Comparison of ENCODE assay signal across 16 cellular contexts in genomic region chr3:152290374-152290773, GRCh38. TPM values are rescaled to one million over a fixed set of nuclear protein-coding genes. Genes with fewer than 3 reads are reported as not detected.
DNase-seq lines count a peak whose midpoint lies in the region; ATAC-seq and TF ChIP-seq lines count a peak whose summit lies in the region.
"Had no signal": no experiment of that assay in that cellular context is flagged by ENCODE, and none has a peak within 500 bp of the region (broad histone marks: within the 10 kb centered on the region; RNA-seq: fewer than 3 reads in every experiment).

No MANE protein-coding gene starts in this region.

- H3K4me3 ChIP-seq in SJSA1 (no peak overlapping the region), brain microvascular endothelial cell (ENCODE audit: low read depth, low read length) (no peak overlapping the region), skeletal muscle tissue (ENCODE audit: low read length in 3 of 3) (no peak overlapping the region)
- H3K4me3 ChIP-seq: upper lobe of right lung had no signal

- H3K4me1 Mint-ChIP-seq in activated T-cell treated with anti-CD3 and anti-CD28 coated beads, Interleukin-2, amount 50 U/mL, for 72 hours (ENCODE audit: low read depth): peaks cover 84% of the 10 kb centered on the region

- no peaks in the 10 kb centered on the region for H3K27me3 ChIP-seq in SJSA1 (replicated peaks)
- no peaks in the 10 kb centered on the region for H3K27me3 ChIP-seq in brain microvascular endothelial cell (replicated peaks)
- no peaks in the 10 kb centered on the region for H3K27me3 ChIP-seq in skeletal muscle tissue (ENCODE audit: control insufficient read depth in 3 of 3, insufficient read depth in 3 of 3, low read length in 3 of 3)
- H3K27me3 ChIP-seq: upper lobe of right lung had no signal

- no peak for DNase-seq in activated T-cell treated with anti-CD3 and anti-CD28 coated beads, Interleukin-2, amount 50 U/mL, for 72 hours
- DNase-seq in activated T-cell treated with anti-CD3 and anti-CD28 coated beads, Interleukin-2, amount 50 U/mL, for 48 hours: no peak
- DNase-seq in SJSA1 (ENCODE audit: low read depth in 1 of 2, low spot score in 2 of 2): no peak
- DNase-seq in brain microvascular endothelial cell: no peak
- no peak for DNase-seq in GM19240 (ENCODE audit: insufficient read length, low spot score)
- no peak for DNase-seq in stimulated activated CD4-positive, alpha-beta T cell treated with anti-CD3 and anti-CD28 coated beads, Interleukin-2, amount 100 ng/mL, for 24 hours
- DNase-seq: activated CD4-positive, alpha-beta T cell treated with anti-CD3 and anti-CD28 coated beads for 48 hours; activated naive CD4-positive, alpha-beta T cell treated with anti-CD3 and anti-CD28 coated beads, Interleukin-2, amount 50 U/mL, for 16 hours; mesenchymal stem cell; NCI-H1930; NCI-H524; stimulated activated CD4-positive, alpha-beta T cell treated with anti-CD3 and anti-CD28 coated beads, Interleukin-4, amount 100 ng/mL, for 1 hour; upper lobe of right lung had no signal

- no peaks in the 10 kb centered on the region for H3K27me3 Mint-ChIP-seq in activated T-cell treated with anti-CD3 and anti-CD28 coated beads, Interleukin-2, amount 50 U/mL, for 72 hours (ENCODE audit: low read depth)

- in situ Hi-C loops in brain microvascular endothelial cell (cut with HindIII; ENCODE audit: low pct_ligation_motif_present, low sequenced_read_pairs): no loop called here

- H3K36me3 ChIP-seq in SJSA1: peaks cover 5% of the 10 kb centered on the region; the same call in 1 of the 2 replicates
- no peaks in the 10 kb centered on the region for H3K36me3 ChIP-seq in brain microvascular endothelial cell (replicated peaks)
- no peaks in the 10 kb centered on the region for H3K36me3 ChIP-seq in skeletal muscle tissue (ENCODE audit: control insufficient read depth in 3 of 3, insufficient read depth in 3 of 3, low read length in 3 of 3)
- H3K36me3 ChIP-seq: upper lobe of right lung had no signal

- peak overlapping the region; percentile 58 to 59 for H3K4me3 Mint-ChIP-seq in activated T-cell treated with anti-CD3 and anti-CD28 coated beads, Interleukin-2, amount 50 U/mL, for 72 hours

- peak overlapping the region; percentile 22; the same call in 1 of the 2 replicates for H3K27ac ChIP-seq in SJSA1
- H3K27ac ChIP-seq in brain microvascular endothelial cell: peak overlapping the region; percentile 6
- peak overlapping the region; percentile 71 for H3K27ac ChIP-seq in skeletal muscle tissue (ENCODE audit: low read depth, low read length)
- H3K27ac ChIP-seq: upper lobe of right lung had no signal

- H3K36me3 Mint-ChIP-seq in activated T-cell treated with anti-CD3 and anti-CD28 coated beads, Interleukin-2, amount 50 U/mL, for 72 hours (ENCODE audit: insufficient read depth in 2 of 2): peaks cover 0 to 5% of the 10 kb centered on the region in 2 donors

- no peaks in the 10 kb centered on the region for H3K9me3 Mint-ChIP-seq in activated T-cell treated with anti-CD3 and anti-CD28 coated beads, Interleukin-2, amount 50 U/mL, for 72 hours

- no peak for ATAC-seq in activated T-cell treated with anti-CD3 and anti-CD28 coated beads, Interleukin-2, amount 50 U/mL, for 72 hours (replicated peaks in 1 of 2)
- no peak for ATAC-seq in HG02798 (IDR thresholded peaks at IDR 0.05; ENCODE audit: poor library complexity, unreplicated experiment)
- ATAC-seq: sciatic nerve, upper lobe of right lung had no signal

- H3K4me1 ChIP-seq in SJSA1 (replicated peaks) (peaks cover 42% of the 10 kb centered on the region), skeletal muscle tissue (ENCODE audit: control insufficient read depth in 3 of 3, insufficient read depth in 3 of 3, low read length in 3 of 3) (peaks cover 17 to 38% (median 29%) of the 10 kb centered on the region in 3 donors)

- H3K9me3 ChIP-seq in SJSA1 (replicated peaks): no peaks in the 10 kb centered on the region
- H3K9me3 ChIP-seq in skeletal muscle tissue (ENCODE audit: control insufficient read depth in 3 of 3, low read length in 3 of 3): no peaks in the 10 kb centered on the region
- H3K9me3 ChIP-seq: upper lobe of right lung had no signal

- peak overlapping the region; percentile 50 for H3K27ac Mint-ChIP-seq in activated T-cell treated with anti-CD3 and anti-CD28 coated beads, Interleukin-2, amount 50 U/mL, for 72 hours

- no peak overlapping the region for H3K9ac ChIP-seq in skeletal muscle tissue (ENCODE audit: low read depth in 1 of 3, low read length in 3 of 3)

- no peak for TF ChIP-seq CTCF in brain microvascular endothelial cell (IDR thresholded peaks at IDR 0.05; ENCODE audit: low read depth, low read length, missing control alignments)

RNA-seq across cellular contexts. Expression of gene MBNL1, which starts 21.6 kb away (rescaled TPM):
- 100 to 1,000 TPM; 299 to 323 TPM for total RNA-seq in activated T-cell treated with anti-CD3 and anti-CD28 coated beads, Interleukin-2, amount 50 U/mL, for 72 hours
- total RNA-seq in SJSA1 (2014; rRNA removed; shearing (Covaris generic)): 158 and 317 TPM in 2 replicates
- 76.7 TPM for total RNA-seq in skeletal muscle tissue

Comparison
In these comparisons a context has a peak if more than half of its experiments do, and no peak if none do; other contexts are left out.
1. H3K27ac ChIP-seq: peak in every context shown above with its lines; median percentile 71 in skeletal muscle tissue; 22 in SJSA1; 6 in brain microvascular endothelial cell.